In genomic region chr13:39655041-39655568, GRCh38 we compare ENCODE assay signal across 8 cellular contexts. TPM values are rescaled to one million over a fixed set of nuclear protein-coding genes. Genes with fewer than 3 reads are reported as not detected.
DNase-seq lines count a peak whose midpoint lies in the region; ATAC-seq and TF ChIP-seq lines count a peak whose summit lies in the region.

No MANE protein-coding gene starts in this region.

- peak; percentile 5 for ATAC-seq in GM18858 (IDR thresholded peaks at IDR 0.05; ENCODE audit: unreplicated experiment)
- peak; percentile 5 for ATAC-seq in HG02973 (IDR thresholded peaks at IDR 0.05; ENCODE audit: unreplicated experiment)
- peak in 1 of 2 donors; percentile 9 for ATAC-seq in activated naive CD4-positive, alpha-beta T cell treated with anti-CD3 and anti-CD28 coated beads, Interleukin-2, amount 50 U/mL, for 72 hours

- 0 to 2% methylated on average over 2 of the region's 2 CpGs for whole genome bisulfite sequencing in tibial nerve, 2 donors

- H3K27ac Mint-ChIP-seq in activated naive CD4-positive, alpha-beta T cell treated with anti-CD3 and anti-CD28 coated beads, Interleukin-2, amount 50 U/mL, for 72 hours, result peak overlapping the region; percentile 81 to 96

- no peak for TF ChIP-seq EP300 in tibial nerve (IDR thresholded peaks at IDR 0.05)

- no peaks in the 10 kb centered on the region for H3K9me3 ChIP-seq in tibial nerve

- DNase-seq in activated naive CD4-positive, alpha-beta T cell treated with anti-CD3 and anti-CD28 coated beads, Interleukin-2, amount 50 U/mL, for 72 hours (ENCODE audit: low spot score in 2 of 2), result peak in 1 of 2 donors; percentile 3
- DNase-seq in tibial nerve (ENCODE audit: low spot score in 2 of 2) (no peak), HUDEP-2 (lab: John Stamatoyannopoulos, UW; ENCODE audit: unreplicated experiment in 76 of 76) (no peak), SW480 (ENCODE audit: low spot score) (no peak), NCI-H1694 (lab: John Stamatoyannopoulos, UW) (no peak)

- H3K4me3 ChIP-seq in tibial nerve, result peak overlapping the region; percentile 83 to 97 (median 97)

- H3K27me3 ChIP-seq in layer of hippocampus (ENCODE audit: control insufficient read depth, insufficient read depth, low read length) (no peaks in the 10 kb centered on the region), tibial nerve (no peaks in the 10 kb centered on the region)

- H3K36me3 Mint-ChIP-seq in activated naive CD4-positive, alpha-beta T cell treated with anti-CD3 and anti-CD28 coated beads, Interleukin-2, amount 50 U/mL, for 72 hours, result peaks cover 10 to 15% of the 10 kb centered on the region in 2 donors

- peaks cover 0 to 2% (median 0%) of the 10 kb centered on the region in 3 donors for H3K36me3 ChIP-seq in tibial nerve

- no peak for TF ChIP-seq CTCF in tibial nerve (IDR thresholded peaks at IDR 0.05)

- TF ChIP-seq POLR2A in tibial nerve (IDR thresholded peaks at IDR 0.05), result no peak

- peaks cover 7 to 9% of the 10 kb centered on the region in 2 donors for H3K9me3 Mint-ChIP-seq in activated naive CD4-positive, alpha-beta T cell treated with anti-CD3 and anti-CD28 coated beads, Interleukin-2, amount 50 U/mL, for 72 hours

- peaks cover 0 to 27% (median 4%) of the 10 kb centered on the region in 4 donors for H3K4me1 ChIP-seq in tibial nerve

- H3K27ac ChIP-seq in layer of hippocampus (ENCODE audit: low read depth, low read length) (peak overlapping the region; percentile 22), tibial nerve (peak overlapping the region; percentile 64 to 89 (median 81))

RNA-seq across cellular contexts. Expression of gene COG6, which starts 0.4 kb away (rescaled TPM):
- 10 to 100 TPM; 42.0 to 47.0 TPM for total RNA-seq in activated naive CD4-positive, alpha-beta T cell treated with anti-CD3 and anti-CD28 coated beads, Interleukin-2, amount 50 U/mL, for 72 hours
- total RNA-seq in tibial nerve, result 10 to 100 TPM; 15.1 to 24.0 (median 17.0) TPM

RNA-seq across cellular contexts. Expression of gene LHFPL6, which starts 52.1 kb away (rescaled TPM):
- total RNA-seq in activated naive CD4-positive, alpha-beta T cell treated with anti-CD3 and anti-CD28 coated beads, Interleukin-2, amount 50 U/mL, for 72 hours, result 1 to 10 TPM in 1 of 2 donors, under 1 TPM in 1; 0.52 to 2.8 TPM
- total RNA-seq in tibial nerve, result 100 to 1,000 TPM; 113 to 177 (median 146) TPM

Comparison
In these comparisons a context has a peak if more than half of its experiments do, and no peak if none do; other contexts are left out.
1. RNA of gene LHFPL6, which starts 52.1 kb away (total RNA-seq): 113 to 177 TPM in tibial nerve; 0.52 to 2.8 TPM in activated naive CD4-positive, alpha-beta T cell treated with anti-CD3 and anti-CD28 coated beads, Interleukin-2, amount 50 U/mL, for 72 hours; every median in the first group is over 10 times any median in the second.